Comparison of ENCODE assay signal across 8 cellular contexts in the genomic region with DNA sequence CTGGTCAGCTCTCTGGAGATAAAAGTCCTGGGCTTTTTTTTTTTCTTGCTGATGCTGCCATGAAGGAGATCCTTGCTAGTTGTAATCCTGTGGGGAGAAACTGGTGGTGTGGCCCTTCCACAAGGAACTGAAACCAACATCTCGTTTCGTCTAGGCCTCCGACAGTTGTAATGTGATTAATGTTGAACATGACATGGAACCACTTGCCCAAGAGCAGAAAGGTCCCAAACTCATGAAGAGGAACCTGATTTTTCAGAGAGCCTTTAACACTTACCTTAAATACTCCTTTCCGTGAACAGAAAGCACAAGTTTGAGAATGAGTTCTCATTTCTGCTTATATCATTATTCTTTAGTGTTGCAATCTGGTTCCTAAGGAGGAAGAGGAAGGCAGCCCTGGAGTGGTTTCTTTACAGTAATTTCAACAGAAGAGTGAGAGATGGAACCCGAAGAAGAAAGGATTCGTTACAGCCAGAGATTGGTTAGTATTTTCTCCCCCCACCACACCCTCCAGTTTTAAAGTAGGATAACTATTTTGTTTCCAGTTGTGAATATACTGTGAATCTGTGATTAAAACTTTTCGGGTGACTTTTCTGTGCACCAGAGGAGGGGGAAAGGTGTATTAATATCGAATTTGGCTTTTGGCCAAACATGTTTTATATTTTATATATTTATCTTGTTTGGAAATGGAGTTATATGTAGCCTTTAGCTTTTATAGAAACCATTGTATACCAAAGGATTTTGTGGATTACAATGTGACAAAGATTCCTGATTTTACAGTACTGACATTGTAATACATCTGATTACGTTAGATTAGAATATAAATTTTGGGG. TPM values are rescaled to one million over a fixed set of nuclear protein-coding genes. Genes with fewer than 3 reads are reported as not detected.
DNase-seq lines count a peak whose midpoint lies in the region; ATAC-seq and TF ChIP-seq lines count a peak whose summit lies in the region.

No MANE protein-coding gene starts in this region.

- no peak for ATAC-seq in GM18873 (IDR thresholded peaks at IDR 0.05; ENCODE audit: low FRiP score, unreplicated experiment)
- ATAC-seq in GM18867 (IDR thresholded peaks at IDR 0.05; ENCODE audit: unreplicated experiment), result no peak

- intact Hi-C loops in activated T-helper 2 cell treated with anti-CD3 and anti-CD28 coated beads, Interferon-gamma antibody, Interleukin-2, Interleukin-4, amounts not matched to agents 10 μg/mL and 5 μg/mL and 100 μg/mL, durations not matched to agents 14 hours and 24 hours and 36 hours (cut with micrococcal nuclease), result loop anchor here (5.0 kb wide), 1 partner anchor 41 kb away; no protein-coding TSS in a partner anchor

- H3K36me3 Mint-ChIP-seq in activated T-helper 2 cell treated with anti-CD3 and anti-CD28 coated beads, Interferon-gamma antibody, Interleukin-2, Interleukin-4, amounts not matched to agents 10 μg/mL and 5 μg/mL and 100 μg/mL, durations not matched to agents 14 hours and 24 hours and 36 hours (ENCODE audit: low read depth), result peaks cover 44% of the 10 kb centered on the region

- peak overlapping the region; percentile 93 for H3K27ac Mint-ChIP-seq in activated T-helper 2 cell treated with anti-CD3 and anti-CD28 coated beads, Interferon-gamma antibody, Interleukin-2, Interleukin-4, amounts not matched to agents 10 μg/mL and 5 μg/mL and 100 μg/mL, durations not matched to agents 14 hours and 24 hours and 36 hours

- H3K9me3 Mint-ChIP-seq in activated T-helper 2 cell treated with anti-CD3 and anti-CD28 coated beads, Interferon-gamma antibody, Interleukin-2, Interleukin-4, amounts not matched to agents 10 μg/mL and 5 μg/mL and 100 μg/mL, durations not matched to agents 14 hours and 24 hours and 36 hours, result no peaks in the 10 kb centered on the region

- H3K4me3 ChIP-seq in LNCaP clone FGC (ENCODE audit: low read depth, low read length), result peak overlapping the region; percentile 96
- H3K4me3 ChIP-seq in iPS-11a (ENCODE audit: low read depth, low read length), result peak overlapping the region; percentile 91
- peak overlapping the region; percentile 56 to 94 (median 80) for H3K4me3 ChIP-seq in skin epidermis

- H3K4me3 Mint-ChIP-seq in activated T-helper 2 cell treated with anti-CD3 and anti-CD28 coated beads, Interferon-gamma antibody, Interleukin-2, Interleukin-4, amounts not matched to agents 10 μg/mL and 5 μg/mL and 100 μg/mL, durations not matched to agents 14 hours and 24 hours and 36 hours (ENCODE audit: low read depth), result peak overlapping the region; percentile 99

- peak overlapping the region in 20 of 21 experiments; percentile 51 to 99 (median 98) for H3K27ac ChIP-seq in skin epidermis

- no peaks in the 10 kb centered on the region for H3K27me3 Mint-ChIP-seq in activated T-helper 2 cell treated with anti-CD3 and anti-CD28 coated beads, Interferon-gamma antibody, Interleukin-2, Interleukin-4, amounts not matched to agents 10 μg/mL and 5 μg/mL and 100 μg/mL, durations not matched to agents 14 hours and 24 hours and 36 hours (ENCODE audit: low read depth)

- DNase-seq in NCI-H510A treated with DMSO at 0.1 percent for 48 hours (lab: John Stamatoyannopoulos, UW), result peak; percentile 11
- DNase-seq in NCI-H510A (lab: John Stamatoyannopoulos, UW), result no peak
- DNase-seq in LNCaP clone FGC (ENCODE audit: low read depth), result no peak
- DNase-seq in activated T-helper 2 cell treated with anti-CD3 and anti-CD28 coated beads, Interferon-gamma antibody, Interleukin-2, Interleukin-4, amounts not matched to agents 10 μg/mL and 5 μg/mL and 100 μg/mL, durations not matched to agents 14 hours and 24 hours and 36 hours (ENCODE audit: low spot score), result no peak

- H3K4me1 Mint-ChIP-seq in activated T-helper 2 cell treated with anti-CD3 and anti-CD28 coated beads, Interferon-gamma antibody, Interleukin-2, Interleukin-4, amounts not matched to agents 10 μg/mL and 5 μg/mL and 100 μg/mL, durations not matched to agents 14 hours and 24 hours and 36 hours (ENCODE audit: low read depth), result peaks cover 17% of the 10 kb centered on the region

- TF ChIP-seq CTCF in LNCaP clone FGC (IDR thresholded peaks at IDR 0.05; ENCODE audit: control insufficient read depth, extremely low read depth, insufficient read depth), result no peak

RNA-seq across cellular contexts. Expression of gene KDM2A, which starts 2.0 kb away (rescaled TPM):
- 96.0 and 107 TPM in 2 replicates for total RNA-seq in activated T-helper 2 cell treated with anti-CD3 and anti-CD28 coated beads, Interferon-gamma antibody, Interleukin-2, Interleukin-4, amounts not matched to agents 10 μg/mL and 5 μg/mL and 100 μg/mL, durations not matched to agents 14 hours and 24 hours and 36 hours
